2 cellular contexts compared by ENCODE assay signal in genomic region chr17:75460295-75460694, GRCh38.
A peak's percentile ranks its signal among the peaks of the same experiment; 100 is the strongest.
TF ChIP-seq lines count a peak whose summit lies in the region.

No MANE protein-coding gene starts in this region.

TF ChIP-seq in HepG2, 621 proteins besides CTCF, POLR2A, EP300 and RAD21:
- TF ChIP-seq LCORL (IDR thresholded peaks at IDR 0.05): no peak
- TF ChIP-seq LCORL (CRISPR knock-in tag; IDR thresholded peaks at IDR 0.05): no peak
- TF ChIP-seq ELF4 (CRISPR knock-in tag; IDR thresholded peaks at IDR 0.05; ENCODE audit: borderline replicate concordance): 0 out of 2 replicates have a peak, but pooled peaks have one; percentile 2
- peak; percentile 67; the same call in 1 of the 2 replicates for TF ChIP-seq ZNF362 (CRISPR knock-in tag; IDR thresholded peaks at IDR 0.05; ENCODE audit: borderline replicate concordance)
- peak; percentile 69; the same call in 1 of the 2 replicates for TF ChIP-seq CEBPB (IDR thresholded peaks at IDR 0.05; ENCODE audit: borderline replicate concordance, low read depth, low read length)
- TF ChIP-seq ZNF557 (CRISPR knock-in tag; IDR thresholded peaks at IDR 0.05): no peak
- TF ChIP-seq ZNF788 (CRISPR knock-in tag; IDR thresholded peaks at IDR 0.05; ENCODE audit: borderline replicate concordance): 0 out of 2 replicates have a peak, but pooled peaks have one; percentile 8

TF ChIP-seq in H1, 55 proteins besides CTCF, POLR2A, EP300 and RAD21:
- no peak for TF ChIP-seq EGR1 (IDR thresholded peaks at IDR 0.05; ENCODE audit: borderline replicate concordance, low read depth, low read length)
- TF ChIP-seq MAX (IDR thresholded peaks at IDR 0.05): no peak
- TF ChIP-seq HDAC2 (IDR thresholded peaks at IDR 0.05; ENCODE audit: borderline replicate concordance in 1 of 2, low read depth in 2 of 2, low read length in 2 of 2): no peak
- TF ChIP-seq FOSL1 (IDR thresholded peaks at IDR 0.05; ENCODE audit: insufficient read depth, low read depth, low read length): no peak
- no peak for TF ChIP-seq TCF12 (IDR thresholded peaks at IDR 0.05; ENCODE audit: low read depth, low read length)
- no peak for TF ChIP-seq KDM4A (IDR thresholded peaks at IDR 0.05; ENCODE audit: low read depth, low read length, severe bottlenecking)
- no peak for TF ChIP-seq SAP30 (IDR thresholded peaks at IDR 0.05; ENCODE audit: insufficient read depth, insufficient replicate concordance, low read length)
- TF ChIP-seq PHF8 (conservative IDR thresholded peaks at IDR 0.05; ENCODE audit: low read depth, low read length): no peak
- TF ChIP-seq CTBP2 (IDR thresholded peaks at IDR 0.05; ENCODE audit: borderline replicate concordance, insufficient read depth, insufficient read length, low read length): no peak
- TF ChIP-seq BACH1 (IDR thresholded peaks at IDR 0.05; ENCODE audit: low read length): no peak
- TF ChIP-seq ZNF274 (IDR thresholded peaks at IDR 0.05; ENCODE audit: borderline replicate concordance, extremely low read depth, low read length): no peak
- TF ChIP-seq BCL11A (IDR thresholded peaks at IDR 0.05; ENCODE audit: low read depth in 2 of 2, low read length in 2 of 2): no peak
- no peak for TF ChIP-seq POLR2AphosphoS5 (IDR thresholded peaks at IDR 0.05; ENCODE audit: low read depth, low read length)
- no peak for TF ChIP-seq KDM5A (IDR thresholded peaks at IDR 0.05; ENCODE audit: low read length)
